Comparison of ENCODE assay signal across 1 cellular context in the genomic region with DNA sequence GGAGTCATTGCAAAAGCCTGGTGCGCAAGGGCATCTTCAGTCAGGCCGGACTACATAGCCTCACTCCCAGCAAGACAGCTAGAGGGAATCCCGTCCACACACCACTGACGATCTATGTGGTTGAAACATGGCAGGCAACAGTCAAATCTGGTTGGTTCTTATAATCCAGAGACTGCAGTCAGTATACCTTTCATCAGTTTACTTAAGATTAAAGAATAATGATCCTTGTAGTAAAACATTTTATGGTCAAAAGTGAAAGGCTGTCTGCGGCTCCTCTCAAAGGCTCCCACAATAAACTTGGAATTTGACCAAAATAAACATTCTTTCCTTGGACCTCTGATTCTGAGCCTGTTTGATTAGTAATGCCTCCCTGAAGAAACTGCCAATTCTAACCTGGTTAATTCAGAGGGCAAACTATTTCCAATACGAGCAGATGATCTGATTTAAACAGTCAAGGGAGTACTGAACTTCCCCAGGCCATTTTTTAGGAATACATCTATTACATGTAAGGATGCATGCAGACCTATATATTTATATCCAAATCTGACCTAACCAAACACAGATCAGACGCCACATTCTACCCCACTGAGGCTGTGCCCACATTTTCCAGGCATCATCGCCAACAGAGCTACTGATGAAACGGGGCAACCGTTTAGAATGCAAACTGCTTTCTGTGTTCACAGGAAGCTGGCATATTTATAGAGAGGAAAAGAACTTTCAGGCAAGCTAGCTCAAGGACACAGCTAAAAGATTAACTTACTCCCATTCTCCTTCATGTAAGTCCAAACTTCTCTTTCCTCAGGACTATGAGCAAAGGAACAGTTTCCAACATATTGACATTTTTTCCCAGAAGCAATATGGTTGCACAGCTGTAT.
TF ChIP-seq lines count a peak whose summit lies in the region.

No MANE protein-coding gene starts in this region.

TF ChIP-seq in HepG2, 621 proteins besides CTCF, POLR2A, EP300 and RAD21 (continued from another document and continues in another):
- TF ChIP-seq, protein P1, sequence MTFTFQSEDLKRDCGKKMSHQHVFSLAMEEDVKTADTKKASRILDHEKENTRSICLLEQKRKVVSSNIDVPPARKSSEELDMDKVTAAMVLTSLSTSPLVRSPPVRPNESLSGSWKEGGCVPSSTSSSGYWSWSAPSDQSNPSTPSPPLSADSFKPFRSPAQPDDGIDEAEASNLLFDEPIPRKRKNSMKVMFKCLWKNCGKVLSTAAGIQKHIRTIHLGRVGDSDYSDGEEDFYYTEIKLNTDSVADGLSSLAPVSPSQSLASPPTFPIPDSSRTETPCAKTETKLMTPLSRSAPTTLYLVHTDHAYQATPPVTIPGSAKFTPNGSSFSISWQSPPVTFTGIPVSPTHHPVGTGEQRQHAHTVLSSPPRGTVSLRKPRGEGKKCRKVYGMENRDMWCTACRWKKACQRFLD (CRISPR knock-in tag; IDR thresholded peaks at IDR 0.05; ENCODE audit: borderline replicate concordance) = no peak
- TF ChIP-seq SNRNP70 (IDR thresholded peaks at IDR 0.05; ENCODE audit: low read depth, low read length) = no peak
- no peak for TF ChIP-seq ZNF382 (CRISPR knock-in tag; IDR thresholded peaks at IDR 0.05; ENCODE audit: borderline replicate concordance)
- no peak for TF ChIP-seq POLR2AphosphoS5 (IDR thresholded peaks at IDR 0.05; ENCODE audit: low read depth, low read length)
- 0 out of 2 replicates have a peak, but pooled peaks have one; percentile 64 for TF ChIP-seq ZNF775 (CRISPR knock-in tag; IDR thresholded peaks at IDR 0.05; ENCODE audit: borderline replicate concordance)
- no peak for TF ChIP-seq ARHGAP35 (CRISPR knock-in tag; IDR thresholded peaks at IDR 0.05; ENCODE audit: borderline replicate concordance)
- TF ChIP-seq IRX3 (CRISPR knock-in tag; IDR thresholded peaks at IDR 0.05; ENCODE audit: borderline replicate concordance, low read depth) = 0 out of 2 replicates have a peak, but pooled peaks have one; percentile 40
- 0 out of 2 replicates have a peak, but pooled peaks have one; percentile 29 for TF ChIP-seq ZFY (CRISPR knock-in tag; IDR thresholded peaks at IDR 0.05)
- no peak for TF ChIP-seq YEATS4 (CRISPR knock-in tag; IDR thresholded peaks at IDR 0.05; ENCODE audit: borderline replicate concordance)
- no peak for TF ChIP-seq KDM5A (IDR thresholded peaks at IDR 0.05; ENCODE audit: borderline replicate concordance, low read length)
- TF ChIP-seq ZNF251 (CRISPR knock-in tag; IDR thresholded peaks at IDR 0.05) = no peak
- TF ChIP-seq, protein P2, sequence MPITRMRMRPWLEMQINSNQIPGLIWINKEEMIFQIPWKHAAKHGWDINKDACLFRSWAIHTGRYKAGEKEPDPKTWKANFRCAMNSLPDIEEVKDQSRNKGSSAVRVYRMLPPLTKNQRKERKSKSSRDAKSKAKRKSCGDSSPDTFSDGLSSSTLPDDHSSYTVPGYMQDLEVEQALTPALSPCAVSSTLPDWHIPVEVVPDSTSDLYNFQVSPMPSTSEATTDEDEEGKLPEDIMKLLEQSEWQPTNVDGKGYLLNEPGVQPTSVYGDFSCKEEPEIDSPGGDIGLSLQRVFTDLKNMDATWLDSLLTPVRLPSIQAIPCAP (CRISPR knock-in tag; IDR thresholded peaks at IDR 0.05; ENCODE audit: low read depth) = no peak
- peak; percentile 56; the same call in 1 of the 2 replicates for TF ChIP-seq PHF21A (CRISPR knock-in tag; IDR thresholded peaks at IDR 0.05)
- TF ChIP-seq CENPT (CRISPR knock-in tag; IDR thresholded peaks at IDR 0.05; ENCODE audit: low read depth) = no peak
- TF ChIP-seq NFRKB (IDR thresholded peaks at IDR 0.05) = no peak
- TF ChIP-seq, protein P3, sequence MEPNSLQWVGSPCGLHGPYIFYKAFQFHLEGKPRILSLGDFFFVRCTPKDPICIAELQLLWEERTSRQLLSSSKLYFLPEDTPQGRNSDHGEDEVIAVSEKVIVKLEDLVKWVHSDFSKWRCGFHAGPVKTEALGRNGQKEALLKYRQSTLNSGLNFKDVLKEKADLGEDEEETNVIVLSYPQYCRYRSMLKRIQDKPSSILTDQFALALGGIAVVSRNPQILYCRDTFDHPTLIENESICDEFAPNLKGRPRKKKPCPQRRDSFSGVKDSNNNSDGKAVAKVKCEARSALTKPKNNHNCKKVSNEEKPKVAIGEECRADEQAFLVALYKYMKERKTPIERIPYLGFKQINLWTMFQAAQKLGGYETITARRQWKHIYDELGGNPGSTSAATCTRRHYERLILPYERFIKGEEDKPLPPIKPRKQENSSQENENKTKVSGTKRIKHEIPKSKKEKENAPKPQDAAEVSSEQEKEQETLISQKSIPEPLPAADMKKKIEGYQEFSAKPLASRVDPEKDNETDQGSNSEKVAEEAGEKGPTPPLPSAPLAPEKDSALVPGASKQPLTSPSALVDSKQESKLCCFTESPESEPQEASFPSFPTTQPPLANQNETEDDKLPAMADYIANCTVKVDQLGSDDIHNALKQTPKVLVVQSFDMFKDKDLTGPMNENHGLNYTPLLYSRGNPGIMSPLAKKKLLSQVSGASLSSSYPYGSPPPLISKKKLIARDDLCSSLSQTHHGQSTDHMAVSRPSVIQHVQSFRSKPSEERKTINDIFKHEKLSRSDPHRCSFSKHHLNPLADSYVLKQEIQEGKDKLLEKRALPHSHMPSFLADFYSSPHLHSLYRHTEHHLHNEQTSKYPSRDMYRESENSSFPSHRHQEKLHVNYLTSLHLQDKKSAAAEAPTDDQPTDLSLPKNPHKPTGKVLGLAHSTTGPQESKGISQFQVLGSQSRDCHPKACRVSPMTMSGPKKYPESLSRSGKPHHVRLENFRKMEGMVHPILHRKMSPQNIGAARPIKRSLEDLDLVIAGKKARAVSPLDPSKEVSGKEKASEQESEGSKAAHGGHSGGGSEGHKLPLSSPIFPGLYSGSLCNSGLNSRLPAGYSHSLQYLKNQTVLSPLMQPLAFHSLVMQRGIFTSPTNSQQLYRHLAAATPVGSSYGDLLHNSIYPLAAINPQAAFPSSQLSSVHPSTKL (CRISPR knock-in tag; IDR thresholded peaks at IDR 0.05) = peak; percentile 78
- TF ChIP-seq KAT8 (CRISPR knock-in tag; IDR thresholded peaks at IDR 0.05) = peak; percentile 43; the same call in 1 of the 2 replicates
- TF ChIP-seq ZNF451 (CRISPR knock-in tag; IDR thresholded peaks at IDR 0.05) = no peak
- no peak for TF ChIP-seq SYNCRIP (IDR thresholded peaks at IDR 0.05; ENCODE audit: insufficient read depth, low read depth, low read length)
- TF ChIP-seq SNAI1 (CRISPR knock-in tag; IDR thresholded peaks at IDR 0.05; ENCODE audit: borderline replicate concordance) = no peak
- peak; percentile 79; the same call in 1 of the 2 replicates for TF ChIP-seq SMYD3 (CRISPR knock-in tag; IDR thresholded peaks at IDR 0.05)
- TF ChIP-seq, protein P4, sequence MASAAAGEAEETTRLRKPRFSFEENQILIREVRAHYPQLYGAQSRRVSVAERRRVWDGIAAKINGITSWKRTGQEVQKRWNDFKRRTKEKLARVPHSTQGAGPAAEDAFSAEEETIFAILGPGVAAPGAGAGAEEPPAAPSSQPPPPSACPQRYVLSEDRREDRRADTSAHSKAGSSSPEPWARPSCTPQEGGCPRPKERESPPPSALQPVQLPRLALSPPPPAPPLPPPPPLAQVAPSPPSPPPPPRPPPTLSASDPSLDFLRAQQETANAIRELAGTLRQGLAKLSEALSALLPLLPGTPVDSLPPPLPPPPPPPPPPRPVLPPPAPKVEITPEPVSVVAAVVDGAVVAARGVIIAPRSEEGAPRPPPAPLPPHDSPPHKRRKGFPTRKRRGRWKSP (CRISPR knock-in tag; IDR thresholded peaks at IDR 0.05) = no peak
- TF ChIP-seq, protein P5, sequence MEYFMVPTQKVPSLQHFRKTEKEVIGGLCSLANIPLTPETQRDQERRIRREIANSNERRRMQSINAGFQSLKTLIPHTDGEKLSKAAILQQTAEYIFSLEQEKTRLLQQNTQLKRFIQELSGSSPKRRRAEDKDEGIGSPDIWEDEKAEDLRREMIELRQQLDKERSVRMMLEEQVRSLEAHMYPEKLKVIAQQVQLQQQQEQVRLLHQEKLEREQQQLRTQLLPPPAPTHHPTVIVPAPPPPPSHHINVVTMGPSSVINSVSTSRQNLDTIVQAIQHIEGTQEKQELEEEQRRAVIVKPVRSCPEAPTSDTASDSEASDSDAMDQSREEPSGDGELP (IDR thresholded peaks at IDR 0.05; ENCODE audit: borderline replicate concordance, low read depth) = no peak
- TF ChIP-seq, protein P6, sequence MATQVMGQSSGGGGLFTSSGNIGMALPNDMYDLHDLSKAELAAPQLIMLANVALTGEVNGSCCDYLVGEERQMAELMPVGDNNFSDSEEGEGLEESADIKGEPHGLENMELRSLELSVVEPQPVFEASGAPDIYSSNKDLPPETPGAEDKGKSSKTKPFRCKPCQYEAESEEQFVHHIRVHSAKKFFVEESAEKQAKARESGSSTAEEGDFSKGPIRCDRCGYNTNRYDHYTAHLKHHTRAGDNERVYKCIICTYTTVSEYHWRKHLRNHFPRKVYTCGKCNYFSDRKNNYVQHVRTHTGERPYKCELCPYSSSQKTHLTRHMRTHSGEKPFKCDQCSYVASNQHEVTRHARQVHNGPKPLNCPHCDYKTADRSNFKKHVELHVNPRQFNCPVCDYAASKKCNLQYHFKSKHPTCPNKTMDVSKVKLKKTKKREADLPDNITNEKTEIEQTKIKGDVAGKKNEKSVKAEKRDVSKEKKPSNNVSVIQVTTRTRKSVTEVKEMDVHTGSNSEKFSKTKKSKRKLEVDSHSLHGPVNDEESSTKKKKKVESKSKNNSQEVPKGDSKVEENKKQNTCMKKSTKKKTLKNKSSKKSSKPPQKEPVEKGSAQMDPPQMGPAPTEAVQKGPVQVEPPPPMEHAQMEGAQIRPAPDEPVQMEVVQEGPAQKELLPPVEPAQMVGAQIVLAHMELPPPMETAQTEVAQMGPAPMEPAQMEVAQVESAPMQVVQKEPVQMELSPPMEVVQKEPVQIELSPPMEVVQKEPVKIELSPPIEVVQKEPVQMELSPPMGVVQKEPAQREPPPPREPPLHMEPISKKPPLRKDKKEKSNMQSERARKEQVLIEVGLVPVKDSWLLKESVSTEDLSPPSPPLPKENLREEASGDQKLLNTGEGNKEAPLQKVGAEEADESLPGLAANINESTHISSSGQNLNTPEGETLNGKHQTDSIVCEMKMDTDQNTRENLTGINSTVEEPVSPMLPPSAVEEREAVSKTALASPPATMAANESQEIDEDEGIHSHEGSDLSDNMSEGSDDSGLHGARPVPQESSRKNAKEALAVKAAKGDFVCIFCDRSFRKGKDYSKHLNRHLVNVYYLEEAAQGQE (IDR thresholded peaks at IDR 0.05; ENCODE audit: borderline replicate concordance in 1 of 2, low read depth in 1 of 2, low read length in 2 of 2) = no peak
- TF ChIP-seq ZNF660 (CRISPR knock-in tag; IDR thresholded peaks at IDR 0.05; ENCODE audit: borderline replicate concordance, low read depth) = no peak
- TF ChIP-seq, protein P7, sequence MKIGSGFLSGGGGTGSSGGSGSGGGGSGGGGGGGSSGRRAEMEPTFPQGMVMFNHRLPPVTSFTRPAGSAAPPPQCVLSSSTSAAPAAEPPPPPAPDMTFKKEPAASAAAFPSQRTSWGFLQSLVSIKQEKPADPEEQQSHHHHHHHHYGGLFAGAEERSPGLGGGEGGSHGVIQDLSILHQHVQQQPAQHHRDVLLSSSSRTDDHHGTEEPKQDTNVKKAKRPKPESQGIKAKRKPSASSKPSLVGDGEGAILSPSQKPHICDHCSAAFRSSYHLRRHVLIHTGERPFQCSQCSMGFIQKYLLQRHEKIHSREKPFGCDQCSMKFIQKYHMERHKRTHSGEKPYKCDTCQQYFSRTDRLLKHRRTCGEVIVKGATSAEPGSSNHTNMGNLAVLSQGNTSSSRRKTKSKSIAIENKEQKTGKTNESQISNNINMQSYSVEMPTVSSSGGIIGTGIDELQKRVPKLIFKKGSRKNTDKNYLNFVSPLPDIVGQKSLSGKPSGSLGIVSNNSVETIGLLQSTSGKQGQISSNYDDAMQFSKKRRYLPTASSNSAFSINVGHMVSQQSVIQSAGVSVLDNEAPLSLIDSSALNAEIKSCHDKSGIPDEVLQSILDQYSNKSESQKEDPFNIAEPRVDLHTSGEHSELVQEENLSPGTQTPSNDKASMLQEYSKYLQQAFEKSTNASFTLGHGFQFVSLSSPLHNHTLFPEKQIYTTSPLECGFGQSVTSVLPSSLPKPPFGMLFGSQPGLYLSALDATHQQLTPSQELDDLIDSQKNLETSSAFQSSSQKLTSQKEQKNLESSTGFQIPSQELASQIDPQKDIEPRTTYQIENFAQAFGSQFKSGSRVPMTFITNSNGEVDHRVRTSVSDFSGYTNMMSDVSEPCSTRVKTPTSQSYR (CRISPR knock-in tag; IDR thresholded peaks at IDR 0.05; ENCODE audit: borderline replicate concordance) = no peak
- no peak for TF ChIP-seq KAT2B (IDR thresholded peaks at IDR 0.05; ENCODE audit: borderline replicate concordance, low read depth, low read length)
- TF ChIP-seq ISL2 (CRISPR knock-in tag; IDR thresholded peaks at IDR 0.05) = peak; percentile 55
- no peak for TF ChIP-seq ZNF577 (CRISPR knock-in tag; IDR thresholded peaks at IDR 0.05; ENCODE audit: borderline replicate concordance, low read depth)
- no peak for TF ChIP-seq ZNF564 (CRISPR knock-in tag; IDR thresholded peaks at IDR 0.05)
- TF ChIP-seq KLF11 (CRISPR knock-in tag; IDR thresholded peaks at IDR 0.05) = no peak
- TF ChIP-seq HHEX (CRISPR knock-in tag; IDR thresholded peaks at IDR 0.05) = no peak
- peak; percentile 34; the same call in 1 of the 2 replicates for TF ChIP-seq SIX4 (CRISPR knock-in tag; IDR thresholded peaks at IDR 0.05)
- TF ChIP-seq ZNF225 (CRISPR knock-in tag; IDR thresholded peaks at IDR 0.05) = no peak
- no peak for TF ChIP-seq MTA3 (CRISPR knock-in tag; IDR thresholded peaks at IDR 0.05)
- TF ChIP-seq, protein P8, sequence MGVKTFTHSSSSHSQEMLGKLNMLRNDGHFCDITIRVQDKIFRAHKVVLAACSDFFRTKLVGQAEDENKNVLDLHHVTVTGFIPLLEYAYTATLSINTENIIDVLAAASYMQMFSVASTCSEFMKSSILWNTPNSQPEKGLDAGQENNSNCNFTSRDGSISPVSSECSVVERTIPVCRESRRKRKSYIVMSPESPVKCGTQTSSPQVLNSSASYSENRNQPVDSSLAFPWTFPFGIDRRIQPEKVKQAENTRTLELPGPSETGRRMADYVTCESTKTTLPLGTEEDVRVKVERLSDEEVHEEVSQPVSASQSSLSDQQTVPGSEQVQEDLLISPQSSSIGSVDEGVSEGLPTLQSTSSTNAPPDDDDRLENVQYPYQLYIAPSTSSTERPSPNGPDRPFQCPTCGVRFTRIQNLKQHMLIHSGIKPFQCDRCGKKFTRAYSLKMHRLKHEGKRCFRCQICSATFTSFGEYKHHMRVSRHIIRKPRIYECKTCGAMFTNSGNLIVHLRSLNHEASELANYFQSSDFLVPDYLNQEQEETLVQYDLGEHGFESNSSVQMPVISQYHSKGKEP (CRISPR knock-in tag; IDR thresholded peaks at IDR 0.05) = no peak
- TF ChIP-seq RFXANK (CRISPR knock-in tag; IDR thresholded peaks at IDR 0.05) = no peak; the same call in 1 of the 2 replicates
